18 cellular contexts compared by ENCODE assay signal in genomic region chrY:8610620-8611019, GRCh38.
DNase-seq lines count a peak whose midpoint lies in the region; ATAC-seq, FAIRE-seq and TF ChIP-seq lines count a peak whose summit lies in the region.
"Had no signal": no experiment of that assay in that cellular context is flagged by ENCODE, and none has a peak within 500 bp of the region (broad histone marks: within the 10 kb centered on the region; RNA-seq: fewer than 3 reads in every experiment).

No MANE protein-coding gene starts in this region.

- peak; percentile 85 for ATAC-seq in GM21423 (IDR thresholded peaks at IDR 0.05; ENCODE audit: unreplicated experiment)
- peak; percentile 85 for ATAC-seq in HG02981 (IDR thresholded peaks at IDR 0.05; ENCODE audit: unreplicated experiment)
- ATAC-seq in Right ventricle myocardium superior (ENCODE audit: poor library complexity): no peak
- ATAC-seq: HCT116, SK-N-SH treated with all-trans-retinoic acid at 6 μM for 48 hours had no signal

- intact Hi-C loops in Right ventricle myocardium superior (cut with DNase I): no loop called here

- DNase-seq in GM18507 (ENCODE audit: extremely low spot score, insufficient read length, low read depth) (peak; percentile 1), epithelial cell of prostate (ENCODE audit: low read depth, low spot score) (peak; percentile 5), epidermal melanocyte (ENCODE audit: insufficient read length, low spot score) (no peak), HT-29 (ENCODE audit: low spot score) (no peak), D721Med (ENCODE audit: insufficient read length, low spot score) (no peak), Right ventricle myocardium superior (no peak)
- DNase-seq: IMR-90, MM.1S, NCI-H2029, NCI-H446, NCI-H524 treated with DMSO at 0.1 percent for 48 hours, NCI-H774 had no signal

- no peak for TF ChIP-seq CTCF in D721Med (IDR thresholded peaks at IDR 0.05; ENCODE audit: insufficient read depth, missing control alignments)

- FAIRE-seq in GM18507 (lab: Jason Lieb, UNC): peak; percentile 66
- FAIRE-seq in D721Med (lab: Jason Lieb, UNC): no peak
- FAIRE-seq: RCC 7860 had no signal

- no peak overlapping the region for H3K27ac ChIP-seq in epithelial cell of prostate
- H3K27ac ChIP-seq: KMS-11 had no signal

Comparison
In these comparisons a context has a peak if more than half of its experiments do, and no peak if none do; other contexts are left out.
1. DNase-seq: peak in GM18507 (single experiment) and epithelial cell of prostate (single experiment); none in epidermal melanocyte (single experiment), HT-29 (single experiment), D721Med (single experiment) and Right ventricle myocardium superior (single experiment).